In genomic region chr4:70721747-70722146, GRCh38 we compare ENCODE assay signal across 8 cellular contexts. TPM values are rescaled to one million over a fixed set of nuclear protein-coding genes. Genes with fewer than 3 reads are reported as not detected.
A peak's percentile ranks its signal among the peaks of the same experiment; 100 is the strongest.
DNase-seq lines count a peak whose midpoint lies in the region; ATAC-seq lines count a peak whose summit lies in the region.

RUFY3 (plus strand) TSS chr4:70721964; CDS start chr4:70722574, 610 bp downstream.

- ATAC-seq in HG03457 (IDR thresholded peaks at IDR 0.05; ENCODE audit: unreplicated experiment) = no peak

- no peak within 1 kb of the TSS for H3K56ac ChIP-seq in mesendoderm (ENCODE audit: low read length)

- no peak within 1 kb of the TSS for H3K18ac ChIP-seq in mesendoderm (ENCODE audit: low read length)

- H3K27me3 ChIP-seq in layer of hippocampus (ENCODE audit: control insufficient read depth, insufficient read depth, low read length) (no peaks in the 10 kb centered on the region), mesendoderm (ENCODE audit: insufficient read depth, low read length, poor library complexity) (no peaks in the 10 kb centered on the region)

- H3K79me2 ChIP-seq in mesendoderm (ENCODE audit: control insufficient read depth, insufficient read depth, low read length) = peaks cover 7% of the 10 kb centered on the region

- CTCF ChIA-PET in activated CD8-positive, alpha-beta memory T cell treated with anti-CD3 and anti-CD28 coated beads for 36 hours (lab: Charles Lee) = interaction anchor here (0.6 to 1.4 kb wide), 3 partner anchors 11 to 288 kb away, joined by 3 to 4 read pairs (median 4); partner anchors contain the start of gene UTP3

- H3K9ac ChIP-seq in mesendoderm (ENCODE audit: low read length) = no peak within 1 kb of the TSS

- no peak within 1 kb of the TSS for H2BK5ac ChIP-seq in mesendoderm (ENCODE audit: low read length)

- no peak within 1 kb of the TSS for H2AK5ac ChIP-seq in mesendoderm (ENCODE audit: low read length)

- H2BK120ac ChIP-seq in mesendoderm (ENCODE audit: low read depth, low read length) = no peak within 1 kb of the TSS

- no peak within 1 kb of the TSS for H3K4ac ChIP-seq in mesendoderm (ENCODE audit: low read depth, low read length)

- H3K23ac ChIP-seq in mesendoderm (ENCODE audit: low read length) = no peak within 1 kb of the TSS

- H4K8ac ChIP-seq in mesendoderm (ENCODE audit: low read depth, low read length) = no peak within 1 kb of the TSS

- POLR2A ChIA-PET in activated CD8-positive, alpha-beta memory T cell treated with anti-CD3 and anti-CD28 coated beads for 36 hours (lab: Charles Lee) = interaction anchor here (0.5 kb wide), 1 partner anchor 28 kb away, joined by 3 read pairs; no protein-coding TSS in a partner anchor

- no CpG with 5 or more reads among the region's 3 CpGs for WGBS in mesendoderm (ENCODE audit: extremely low coverage, insufficient coverage, low lambda C conversion rate)

- no peak within 1 kb of the TSS for H3K4me2 ChIP-seq in mesendoderm (ENCODE audit: low read length)

- H3K4me1 ChIP-seq in mesendoderm (ENCODE audit: control insufficient read depth, low read depth, low read length) = no peaks in the 10 kb centered on the region

- H3K27ac ChIP-seq in caudate nucleus (ENCODE audit: low read depth, low read length) = peak within 1 kb of the TSS; percentile 82
- H3K27ac ChIP-seq in layer of hippocampus (ENCODE audit: low read depth, low read length) = peak within 1 kb of the TSS; percentile 59
- H3K27ac ChIP-seq in mesendoderm (ENCODE audit: low read depth, low read length) = no peak within 1 kb of the TSS

- no peak for DNase-seq in activated CD8-positive, alpha-beta memory T cell treated with anti-CD3 and anti-CD28 coated beads for 24 hours
- peak; percentile 82 for DNase-seq in NCI-H748 treated with DMSO at 0.1 percent for 48 hours (lab: John Stamatoyannopoulos, UW)
- peak in 58 of 61 donors; percentile 5 to 97 (median 74) for DNase-seq in caudate nucleus (lab: John Stamatoyannopoulos, UW)
- DNase-seq in smooth muscle cell of the brain vasculature (ENCODE audit: low read depth, low spot score) = peak; percentile 82
- DNase-seq in mesendoderm = no peak

- peaks cover 6% of the 10 kb centered on the region for H3K79me1 ChIP-seq in mesendoderm (ENCODE audit: low read length)

- H3K4me3 ChIP-seq in mesendoderm (ENCODE audit: low read length) = no peak within 1 kb of the TSS

- no peaks in the 10 kb centered on the region for H3K36me3 ChIP-seq in mesendoderm (ENCODE audit: control insufficient read depth, insufficient read depth, low read length)

- no peak within 1 kb of the TSS for H2BK15ac ChIP-seq in mesendoderm (replicated peaks; ENCODE audit: low read depth)

- H4K5ac ChIP-seq in mesendoderm (ENCODE audit: low read length) = no peak within 1 kb of the TSS

RNA-seq across cellular contexts. Expression of gene RUFY3, which starts in this region (rescaled TPM):
- 10 to 100 TPM; 12.1 to 13.6 TPM for total RNA-seq in activated CD8-positive, alpha-beta memory T cell treated with anti-CD3 and anti-CD28 coated beads for 36 hours
- polyA plus RNA-seq in mesendoderm (2013, experiment 1 of 2) = 20.6 TPM
- polyA plus RNA-seq in mesendoderm (2013, experiment 2 of 2) = 20.0 TPM

Comparison
In these comparisons a context has a peak if more than half of its experiments do, and no peak if none do; other contexts are left out.
1. DNase-seq: peak in NCI-H748 treated with DMSO at 0.1 percent for 48 hours (single experiment), caudate nucleus (58 of 61) and smooth muscle cell of the brain vasculature (single experiment); none in activated CD8-positive, alpha-beta memory T cell treated with anti-CD3 and anti-CD28 coated beads for 24 hours (single experiment) and mesendoderm (single experiment).